ENCODE assay signal across 13 cellular contexts in genomic region chr21:46509760-46510159, GRCh38. TPM values are rescaled to one million over a fixed set of nuclear protein-coding genes. Genes with fewer than 3 reads are reported as not detected.
DNase-seq lines count a peak whose midpoint lies in the region; ATAC-seq and TF ChIP-seq lines count a peak whose summit lies in the region.
"Had no signal": no experiment of that assay in that cellular context is flagged by ENCODE, and none has a peak within 500 bp of the region (broad histone marks: within the 10 kb centered on the region; RNA-seq: fewer than 3 reads in every experiment).

No MANE protein-coding gene starts in this region.

- no peaks in the 10 kb centered on the region for H3K27me3 Mint-ChIP-seq in activated naive CD8-positive, alpha-beta T cell
- no peaks in the 10 kb centered on the region for H3K27me3 Mint-ChIP-seq in activated naive CD8-positive, alpha-beta T cell treated with anti-CD3 and anti-CD28 coated beads for 36 hours
- no peaks in the 10 kb centered on the region for H3K27me3 Mint-ChIP-seq in activated T-helper 2 cell treated with anti-CD3 and anti-CD28 coated beads, Interferon-gamma antibody, Interleukin-2, Interleukin-4, amounts not matched to agents 10 μg/mL and 5 μg/mL and 100 μg/mL, durations not matched to agents 14 hours and 24 hours and 36 hours (ENCODE audit: low read depth)
- no peaks in the 10 kb centered on the region for H3K27me3 Mint-ChIP-seq in effector memory CD8-positive, alpha-beta T cell
- H3K27me3 Mint-ChIP-seq: stimulated activated naive CD8-positive, alpha-beta T cell treated with anti-CD3 and anti-CD28 coated beads, Interleukin-15, amount 100 ng/mL, for 72 hours had no signal

- no peaks in the 10 kb centered on the region for H3K9me3 Mint-ChIP-seq in activated naive CD8-positive, alpha-beta T cell (ENCODE audit: low read depth)
- H3K9me3 Mint-ChIP-seq in activated naive CD8-positive, alpha-beta T cell treated with anti-CD3 and anti-CD28 coated beads for 36 hours, result no peaks in the 10 kb centered on the region
- no peaks in the 10 kb centered on the region for H3K9me3 Mint-ChIP-seq in activated T-helper 2 cell treated with anti-CD3 and anti-CD28 coated beads, Interferon-gamma antibody, Interleukin-2, Interleukin-4, amounts not matched to agents 10 μg/mL and 5 μg/mL and 100 μg/mL, durations not matched to agents 14 hours and 24 hours and 36 hours
- no peaks in the 10 kb centered on the region for H3K9me3 Mint-ChIP-seq in effector memory CD8-positive, alpha-beta T cell
- H3K9me3 Mint-ChIP-seq: stimulated activated naive CD8-positive, alpha-beta T cell treated with anti-CD3 and anti-CD28 coated beads, Interleukin-15, amount 100 ng/mL, for 72 hours had no signal

- intact Hi-C loops in activated T-helper 2 cell treated with anti-CD3 and anti-CD28 coated beads, Interferon-gamma antibody, Interleukin-2, Interleukin-4, amounts not matched to agents 10 μg/mL and 5 μg/mL and 100 μg/mL, durations not matched to agents 14 hours and 24 hours and 36 hours (cut with micrococcal nuclease), result no loop called here

- ATAC-seq in effector memory CD8-positive, alpha-beta T cell (replicated peaks), result no peak
- no peak for ATAC-seq in HG03280 (IDR thresholded peaks at IDR 0.05; ENCODE audit: unreplicated experiment)
- ATAC-seq: stimulated activated naive CD8-positive, alpha-beta T cell treated with anti-CD3 and anti-CD28 coated beads, Interleukin-15, amount 100 ng/mL, for 72 hours had no signal

- H3K27ac Mint-ChIP-seq in activated naive CD8-positive, alpha-beta T cell, result peak overlapping the region; percentile 22
- no peak overlapping the region for H3K27ac Mint-ChIP-seq in activated naive CD8-positive, alpha-beta T cell treated with anti-CD3 and anti-CD28 coated beads for 36 hours
- no peak overlapping the region for H3K27ac Mint-ChIP-seq in activated T-helper 2 cell treated with anti-CD3 and anti-CD28 coated beads, Interferon-gamma antibody, Interleukin-2, Interleukin-4, amounts not matched to agents 10 μg/mL and 5 μg/mL and 100 μg/mL, durations not matched to agents 14 hours and 24 hours and 36 hours
- H3K27ac Mint-ChIP-seq in effector memory CD8-positive, alpha-beta T cell, result peak overlapping the region in 1 of 2 donors; percentile 17

- no peak overlapping the region for H3K4me3 Mint-ChIP-seq in activated naive CD8-positive, alpha-beta T cell
- no peak overlapping the region for H3K4me3 Mint-ChIP-seq in activated naive CD8-positive, alpha-beta T cell treated with anti-CD3 and anti-CD28 coated beads for 36 hours
- no peak overlapping the region for H3K4me3 Mint-ChIP-seq in activated T-helper 2 cell treated with anti-CD3 and anti-CD28 coated beads, Interferon-gamma antibody, Interleukin-2, Interleukin-4, amounts not matched to agents 10 μg/mL and 5 μg/mL and 100 μg/mL, durations not matched to agents 14 hours and 24 hours and 36 hours (ENCODE audit: low read depth)
- no peak overlapping the region for H3K4me3 Mint-ChIP-seq in effector memory CD8-positive, alpha-beta T cell
- H3K4me3 Mint-ChIP-seq: stimulated activated naive CD8-positive, alpha-beta T cell treated with anti-CD3 and anti-CD28 coated beads, Interleukin-15, amount 100 ng/mL, for 72 hours had no signal

- peak overlapping the region; percentile 52 for H3K27ac ChIP-seq in VCaP
- H3K27ac ChIP-seq: left ventricle myocardium inferior, parathyroid adenoma had no signal

- H3K4me1 Mint-ChIP-seq in activated naive CD8-positive, alpha-beta T cell (ENCODE audit: low read depth), result peaks cover 11% of the 10 kb centered on the region
- peaks cover 8% of the 10 kb centered on the region for H3K4me1 Mint-ChIP-seq in activated naive CD8-positive, alpha-beta T cell treated with anti-CD3 and anti-CD28 coated beads for 36 hours
- H3K4me1 Mint-ChIP-seq in activated T-helper 2 cell treated with anti-CD3 and anti-CD28 coated beads, Interferon-gamma antibody, Interleukin-2, Interleukin-4, amounts not matched to agents 10 μg/mL and 5 μg/mL and 100 μg/mL, durations not matched to agents 14 hours and 24 hours and 36 hours (ENCODE audit: low read depth), result peaks cover 3% of the 10 kb centered on the region
- no peaks in the 10 kb centered on the region for H3K4me1 Mint-ChIP-seq in effector memory CD8-positive, alpha-beta T cell (ENCODE audit: low read depth in 2 of 2)

- H3K36me3 Mint-ChIP-seq in activated naive CD8-positive, alpha-beta T cell, result peaks cover 17% of the 10 kb centered on the region
- H3K36me3 Mint-ChIP-seq in activated naive CD8-positive, alpha-beta T cell treated with anti-CD3 and anti-CD28 coated beads for 36 hours, result peaks cover 18% of the 10 kb centered on the region
- peaks cover 55% of the 10 kb centered on the region for H3K36me3 Mint-ChIP-seq in activated T-helper 2 cell treated with anti-CD3 and anti-CD28 coated beads, Interferon-gamma antibody, Interleukin-2, Interleukin-4, amounts not matched to agents 10 μg/mL and 5 μg/mL and 100 μg/mL, durations not matched to agents 14 hours and 24 hours and 36 hours (ENCODE audit: low read depth)
- peaks cover 62% of the 10 kb centered on the region for H3K36me3 Mint-ChIP-seq in effector memory CD8-positive, alpha-beta T cell (ENCODE audit: insufficient read depth)

- DNase-seq in activated naive CD8-positive, alpha-beta T cell treated with anti-CD3 and anti-CD28 coated beads for 36 hours, result no peak
- DNase-seq in hepatic stellate cell (ENCODE audit: low spot score) (peak; percentile 72), iPS-NIHi7 (ENCODE audit: extremely low spot score) (no peak)
- no peak for DNase-seq in activated T-helper 2 cell treated with anti-CD3 and anti-CD28 coated beads, Interferon-gamma antibody, Interleukin-2, Interleukin-4, amounts not matched to agents 10 μg/mL and 5 μg/mL and 100 μg/mL, durations not matched to agents 14 hours and 24 hours and 36 hours (ENCODE audit: low spot score)
- DNase-seq in effector memory CD8-positive, alpha-beta T cell, result no peak
- DNase-seq: EL; left ventricle myocardium inferior; NCI-H1436; stimulated activated naive CD8-positive, alpha-beta T cell treated with anti-CD3 and anti-CD28 coated beads, Interleukin-15, amount 100 ng/mL, for 72 hours had no signal

- no peak for TF ChIP-seq CTCF in VCaP (conservative IDR thresholded peaks at IDR 0.05)

RNA-seq across cellular contexts. Expression of gene DIP2A, which starts 51.1 kb away (rescaled TPM):
- 10 to 100 TPM; 19.0 to 21.2 TPM for total RNA-seq in activated naive CD8-positive, alpha-beta T cell treated with anti-CD3 and anti-CD28 coated beads for 36 hours
- 36.1 and 37.5 TPM in 2 replicates for total RNA-seq in activated T-helper 2 cell treated with anti-CD3 and anti-CD28 coated beads, Interferon-gamma antibody, Interleukin-2, Interleukin-4, amounts not matched to agents 10 μg/mL and 5 μg/mL and 100 μg/mL, durations not matched to agents 14 hours and 24 hours and 36 hours
